ENCODE assay signal across 8 cellular contexts in genomic region chr20:37192137-37192854, GRCh38. TPM values are rescaled to one million over a fixed set of nuclear protein-coding genes. Genes with fewer than 3 reads are reported as not detected.
A peak's percentile ranks its signal among the peaks of the same experiment; 100 is the strongest.
DNase-seq lines count a peak whose midpoint lies in the region; ATAC-seq and TF ChIP-seq lines count a peak whose summit lies in the region.

No MANE protein-coding gene starts in this region.

- no peak overlapping the region for H3K9ac ChIP-seq in HCT116 (ENCODE audit: low read length)

- H3K79me2 ChIP-seq in HCT116 (ENCODE audit: insufficient read depth, low read length), result peaks cover 99% of the 10 kb centered on the region

- no peaks in the 10 kb centered on the region for H3K9me2 ChIP-seq in HCT116 (ENCODE audit: insufficient read depth)

- H3K36me3 ChIP-seq in HCT116 (ENCODE audit: control insufficient read depth in 1 of 2, insufficient read depth in 2 of 2, low read length in 2 of 2), result peaks cover 14 to 40% of the 10 kb centered on the region in 2 experiments

- H3K27ac ChIP-seq in HCT116 (ENCODE audit: low read depth, low read length), result no peak overlapping the region

- TF ChIP-seq CTCF in HCT116 (IDR thresholded peaks at IDR 0.05 in 2 of 3, conservative IDR thresholded peaks at IDR 0.05 in 1 of 3; ENCODE audit: borderline replicate concordance in 1 of 3, insufficient read depth in 1 of 3, low read depth in 2 of 3, low read length in 2 of 3) (peak; percentile 50 to 95 (median 90); a peak in 5 of 6 replicates), cardiac fibroblast (IDR thresholded peaks at IDR 0.05; ENCODE audit: low read depth, low read length) (peak; percentile 97)

- no peak overlapping the region for H3K4me2 ChIP-seq in HCT116 (ENCODE audit: low read length)

- H3K9me3 ChIP-seq in HCT116 (ENCODE audit: control insufficient read depth in 1 of 2, insufficient read depth in 1 of 2, low read depth in 1 of 2, low read length in 2 of 2), result no peaks in the 10 kb centered on the region

- CTCF ChIA-PET in HCT116 (lab: Charles Lee), result interaction anchor here (0.5 to 1.9 kb wide), 19 partner anchors 9 to 349 kb away, joined by 3 to 29 read pairs (median 4); partner anchors contain the start of genes MROH8 and RPN2

- peak; percentile 35 for DNase-seq in CMK (ENCODE audit: low read depth)
- peak; percentile 43 for DNase-seq in HCT116 (ENCODE audit: low read depth, low spot score)
- DNase-seq in NCI-H345 treated with DMSO at 0.1 percent for 48 hours (lab: John Stamatoyannopoulos, UW; ENCODE audit: unreplicated experiment), result peak; percentile 78
- DNase-seq in activated CD4-positive, CD25-positive, alpha-beta regulatory T cell treated with anti-CD3 and anti-CD28 coated beads, Interleukin-2, amount 50 U/mL, for 16 hours (ENCODE audit: low read depth, low spot score), result peak; percentile 45
- peak; percentile 88 to 95 for DNase-seq in cardiac fibroblast (ENCODE audit: low read depth in 2 of 2)
- DNase-seq in kidney glomerular epithelial cell (lab: John Stamatoyannopoulos, UW), result peak; percentile 74
- DNase-seq in stimulated activated CD4-positive, alpha-beta T cell treated with anti-CD3 and anti-CD28 coated beads, Interleukin-2, amount 100 ng/mL, for 24 hours, result peak; percentile 76 to 78

- TF ChIP-seq RAD21 in HCT116 (IDR thresholded peaks at IDR 0.05; ENCODE audit: low read depth), result peak; percentile 31; the same call in 1 of the 2 replicates

- H3K4me3 ChIP-seq in HCT116 (replicated peaks in 1 of 2; ENCODE audit: low read depth in 1 of 2, low read length in 2 of 2) (no peak overlapping the region), cardiac fibroblast (replicated peaks in 1 of 2; ENCODE audit: low read depth in 2 of 2, low read length in 2 of 2) (no peak overlapping the region)

- no peaks in the 10 kb centered on the region for H3K27me3 ChIP-seq in HCT116 (ENCODE audit: insufficient read depth, low read length)

- intact Hi-C loops in HCT116 (cut with micrococcal nuclease), result no loop called here

- peaks cover 27% of the 10 kb centered on the region; the same call in 1 of the 2 replicates for H4K20me1 ChIP-seq in HCT116 (ENCODE audit: insufficient read depth)

- peaks cover 0 to 7% of the 10 kb centered on the region in 2 experiments; a peak in 1 of 4 replicates for H3K4me1 ChIP-seq in HCT116 (ENCODE audit: control insufficient read depth in 1 of 2, insufficient read depth in 2 of 2, low read length in 2 of 2)

- no peak overlapping the region for H2AFZ ChIP-seq in HCT116 (ENCODE audit: low read depth, low read length, poor library complexity, severe bottlenecking)

- ATAC-seq in HCT116 (peak; percentile 90), HG02678 (IDR thresholded peaks at IDR 0.05; ENCODE audit: unreplicated experiment) (no peak)

- BruUV-seq in HCT116 (replicated peaks; lab: Mats Ljungman, UMichigan), result no TSS peak

- POLR2A ChIA-PET in HCT116 (lab: Charles Lee), result interaction anchor here (2.4 kb wide), 1 partner anchor 14 kb away, joined by 11 read pairs; the partner anchor contains the start of genes MROH8 and RPN2

- TF ChIP-seq POLR2A in HCT116 (IDR thresholded peaks at IDR 0.05; ENCODE audit: borderline replicate concordance, extremely low read depth, insufficient read depth, insufficient read length), result no peak

- RAD21 ChIA-PET in HCT116 (lab: Charles Lee; ENCODE audit: low non-redundant PET in 1 of 2, low total read pairs in 2 of 2, uncharacterized antibody in 2 of 2, unreplicated experiment in 2 of 2), result no interaction called here

TF ChIP-seq in HCT116, 20 proteins besides CTCF, POLR2A, EP300 and RAD21:
- TF ChIP-seq ELF1 (IDR thresholded peaks at IDR 0.05; ENCODE audit: borderline replicate concordance, low read depth) (no peak), CBX3 (IDR thresholded peaks at IDR 0.05; ENCODE audit: low read depth) (peak; percentile 40; the same call in 1 of the 2 replicates), CEBPB (IDR thresholded peaks at IDR 0.05; ENCODE audit: low read depth) (no peak)

RNA-seq across cellular contexts. Expression of gene MROH8, which starts 12.9 kb away (rescaled TPM):
- 0.79 TPM for total RNA-seq in HCT116 (2021; ENCODE audit: unreplicated experiment)
- 0.73 and 1.1 TPM in 2 replicates for polyA plus RNA-seq in HCT116 (2012)

RNA-seq across cellular contexts. Expression of gene RPN2, which starts 13.2 kb away (rescaled TPM):
- total RNA-seq in HCT116 (2021; ENCODE audit: unreplicated experiment), result 220 TPM
- polyA plus RNA-seq in HCT116 (2012), result 262 and 288 TPM in 2 replicates

Comparison
In these comparisons a context has a peak if more than half of its experiments do, and no peak if none do; other contexts are left out.
1. DNase-seq: peak in every context shown above with its lines; median percentile 92 in cardiac fibroblast; 78 in NCI-H345 treated with DMSO at 0.1 percent for 48 hours; 77 in stimulated activated CD4-positive, alpha-beta T cell treated with anti-CD3 and anti-CD28 coated beads, Interleukin-2, amount 100 ng/mL, for 24 hours; 74 in kidney glomerular epithelial cell; 45 in activated CD4-positive, CD25-positive, alpha-beta regulatory T cell treated with anti-CD3 and anti-CD28 coated beads, Interleukin-2, amount 50 U/mL, for 16 hours; 43 in HCT116; 35 in CMK.